In genomic region chr2:163574309-163574708, GRCh38 we compare ENCODE assay signal across 2 cellular contexts.
TF ChIP-seq lines count a peak whose summit lies in the region.

No MANE protein-coding gene starts in this region.

TF ChIP-seq in HepG2, 621 proteins besides CTCF, POLR2A, EP300 and RAD21:
- TF ChIP-seq CEBPG (CRISPR knock-in tag; IDR thresholded peaks at IDR 0.05) (no peak), IKZF5 (CRISPR knock-in tag; IDR thresholded peaks at IDR 0.05) (no peak), MAFF (IDR thresholded peaks at IDR 0.05; ENCODE audit: low read depth, low read length) (peak; percentile 78), MAFK (conservative IDR thresholded peaks at IDR 0.05 in 1 of 2, IDR thresholded peaks at IDR 0.05 in 1 of 2; ENCODE audit: low read length in 2 of 2) (peak; percentile 75 to 89)

TF ChIP-seq in IMR-90, 13 proteins besides CTCF, POLR2A, EP300 and RAD21:
- peak; percentile 58; the same call in 1 of the 2 replicates for TF ChIP-seq MAFK (IDR thresholded peaks at IDR 0.05; ENCODE audit: low read depth, low read length)
- no peak for TF ChIP-seq BHLHE40 (IDR thresholded peaks at IDR 0.05; ENCODE audit: low read depth, low read length)
